9 cellular contexts compared by ENCODE assay signal in the genomic region with DNA sequence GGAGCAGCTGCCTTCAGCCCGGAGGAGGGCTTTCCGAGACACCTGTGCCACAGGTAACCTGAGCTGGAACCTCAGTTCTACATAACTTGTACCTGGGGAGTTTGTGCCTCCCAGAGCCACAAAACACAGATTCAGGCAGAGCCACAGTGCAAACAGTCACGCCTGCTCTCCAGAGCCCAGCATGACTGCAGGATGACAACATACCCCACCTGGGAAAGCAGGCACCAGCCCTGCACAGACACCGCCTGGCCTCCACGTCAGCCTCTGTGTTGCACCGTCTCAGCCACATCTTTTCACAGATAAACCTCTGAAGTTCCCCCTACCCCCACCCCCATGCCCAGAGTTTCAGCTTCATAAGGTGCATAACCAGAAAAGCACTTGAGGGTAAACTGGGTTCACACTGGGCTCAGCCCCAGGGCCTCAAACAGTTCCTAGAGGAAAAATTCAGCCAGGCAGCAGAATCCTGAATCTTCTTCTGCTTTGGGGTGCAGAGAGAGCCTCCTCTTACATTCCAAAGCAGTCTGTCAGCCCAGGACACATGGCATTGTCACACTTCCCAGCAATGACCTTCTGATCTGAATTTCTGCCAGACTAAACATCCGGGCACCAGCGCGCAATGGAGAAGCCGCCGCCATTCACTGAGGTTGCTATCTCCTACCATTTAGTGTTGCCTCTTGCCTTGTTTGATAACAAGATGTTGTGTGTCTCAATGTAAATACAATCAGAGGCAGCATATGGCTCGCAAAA.
A peak's percentile ranks its signal among the peaks of the same experiment; 100 is the strongest.
DNase-seq lines count a peak whose midpoint lies in the region; ATAC-seq and TF ChIP-seq lines count a peak whose summit lies in the region.
"Had no signal": no experiment of that assay in that cellular context is flagged by ENCODE, and none has a peak within 500 bp of the region (broad histone marks: within the 10 kb centered on the region; RNA-seq: fewer than 3 reads in every experiment).

No MANE protein-coding gene starts in this region.

- peak; percentile 49 for DNase-seq in AG08396 (ENCODE audit: low spot score)
- peak; percentile 35 for DNase-seq in NCI-H146 treated with DMSO at 0.1 percent for 48 hours (lab: John Stamatoyannopoulos, UW; ENCODE audit: unreplicated experiment)
- DNase-seq in breast epithelium (ENCODE audit: low spot score in 2 of 2) = no peak
- DNase-seq in left lung = peak in 1 of 2 donors; percentile 68
- no peak for DNase-seq in NCI-H1694 (lab: John Stamatoyannopoulos, UW)
- DNase-seq in HEK293T (ENCODE audit: extremely low spot score) = no peak

- CTCF ChIA-PET in HEK293T (lab: Yijun Ruan, JAX) = interaction anchor here (0.6 to 0.8 kb wide), 2 partner anchors 10 to 168 kb away, joined by 3 to 8 read pairs; no protein-coding TSS in a partner anchor

- H3K36me3 ChIP-seq in breast epithelium = no peaks in the 10 kb centered on the region
- no peaks in the 10 kb centered on the region for H3K36me3 ChIP-seq in left lung

- H3K4me1 ChIP-seq in breast epithelium (no peaks in the 10 kb centered on the region), left lung (peaks cover 8 to 15% of the 10 kb centered on the region in 2 donors)

- POLR2A ChIA-PET in HEK293T (lab: Yijun Ruan, JAX) = no interaction called here

- H3K27ac ChIP-seq in breast epithelium = peak overlapping the region; percentile 57 to 72
- H3K27ac ChIP-seq in left lung = peak overlapping the region; percentile 54 to 79

- ATAC-seq in left lung (peak; percentile 93), HG02973 (IDR thresholded peaks at IDR 0.05; ENCODE audit: unreplicated experiment) (no peak), HG02798 (IDR thresholded peaks at IDR 0.05; ENCODE audit: poor library complexity, unreplicated experiment) (no peak)
- ATAC-seq: activated T-helper 17 cell treated with anti-CD3 and anti-CD28 coated beads, Interleukin-2, amount 50 U/mL, for 72 hours had no signal

- no peak for TF ChIP-seq POLR2A in breast epithelium (IDR thresholded peaks at IDR 0.05)

- intact Hi-C loops in breast epithelium (cut with DNase I; ENCODE audit: low total_unique reads) = no loop called here
- intact Hi-C loops in left lung (cut with DNase I) = no loop called here

- TF ChIP-seq CTCF in breast epithelium (IDR thresholded peaks at IDR 0.05) (no peak), left lung (IDR thresholded peaks at IDR 0.05) (no peak)

- H3K9me3 ChIP-seq in breast epithelium (no peaks in the 10 kb centered on the region), left lung (no peaks in the 10 kb centered on the region)

- H3K4me3 ChIP-seq in breast epithelium (no peak overlapping the region), left lung (no peak overlapping the region)

- H3K27me3 ChIP-seq in breast epithelium (no peaks in the 10 kb centered on the region), left lung (no peaks in the 10 kb centered on the region)

TF ChIP-seq in HEK293T, 16 proteins besides CTCF, POLR2A, EP300 and RAD21:
- TF ChIP-seq ELF4 (IDR thresholded peaks at IDR 0.05) = no peak
- TF ChIP-seq L3MBTL2 (conservative IDR thresholded peaks at IDR 0.05) = no peak

Comparison
In these comparisons a context has a peak if more than half of its experiments do, and no peak if none do; other contexts are left out.
1. DNase-seq: peak in AG08396 (single experiment) and NCI-H146 treated with DMSO at 0.1 percent for 48 hours (single experiment); none in breast epithelium (0 of 2), NCI-H1694 (single experiment) and HEK293T (single experiment).